ENCODE assay signal across 24 cellular contexts in the genomic region with DNA sequence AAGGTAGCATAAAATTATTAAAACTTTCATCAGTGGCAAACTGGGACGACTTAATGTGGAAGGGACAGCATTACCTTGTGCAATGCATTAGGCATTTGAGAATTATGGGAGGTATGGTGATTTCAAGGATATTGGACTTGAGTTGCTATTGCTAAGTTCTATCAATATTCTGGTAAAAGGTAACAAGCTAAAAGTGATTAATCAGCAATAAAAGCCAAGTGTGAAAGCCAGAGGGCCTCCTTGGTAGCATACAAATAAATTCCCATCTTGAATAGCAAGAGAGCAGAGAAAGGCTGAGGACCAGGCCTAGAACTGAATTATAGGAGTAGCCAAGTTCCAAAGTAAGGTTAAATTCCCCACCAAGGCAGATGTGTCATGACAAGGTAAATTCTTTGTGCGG.
A peak's percentile ranks its signal among the peaks of the same experiment; 100 is the strongest.
DNase-seq lines count a peak whose midpoint lies in the region; ATAC-seq, FAIRE-seq and TF ChIP-seq lines count a peak whose summit lies in the region.
"Had no signal": no experiment of that assay in that cellular context is flagged by ENCODE, and none has a peak within 500 bp of the region (broad histone marks: within the 10 kb centered on the region; RNA-seq: fewer than 3 reads in every experiment).

No MANE protein-coding gene starts in this region.

- BruUV-seq in HepG2 (replicated peaks; lab: Mats Ljungman, UMichigan) = no TSS peak
- BruUV-seq in K562 (replicated peaks; lab: Mats Ljungman, UMichigan) = no TSS peak

- FAIRE-seq in HepG2 (lab: Jason Lieb, UNC) (no peak), K562 (lab: Jason Lieb, UNC) (no peak)
- FAIRE-seq: GM12878, GM12892, GM18507 had no signal

- H3K36me3 ChIP-seq in HepG2 (replicated peaks in 1 of 2; ENCODE audit: control insufficient read depth in 1 of 2, insufficient read depth in 2 of 2, low read length in 2 of 2) (no peaks in the 10 kb centered on the region), right lobe of liver (no peaks in the 10 kb centered on the region), K562 (ENCODE audit: control insufficient read depth, insufficient read depth, low read length) (no peaks in the 10 kb centered on the region)
- H3K36me3 ChIP-seq: BE2C, BLaER1 had no signal

- no peak for TF ChIP-seq RAD21 in HepG2 (CRISPR knock-in tag; IDR thresholded peaks at IDR 0.05)
- TF ChIP-seq RAD21 in K562 (CRISPR knock-in tag; conservative IDR thresholded peaks at IDR 0.05 in 1 of 2, IDR thresholded peaks at IDR 0.05 in 1 of 2) = no peak

- ATAC-seq in HepG2 = no peak
- no peak for ATAC-seq in right lobe of liver
- ATAC-seq in K562 = no peak
- ATAC-seq: GM12878 had no signal

- H2AFZ ChIP-seq in HepG2 (ENCODE audit: low read length) = no peak overlapping the region
- no peak overlapping the region for H2AFZ ChIP-seq in K562 (ENCODE audit: low read depth, low read length)

- CTCF ChIA-PET in HepG2 (lab: Yijun Ruan, JAX; ENCODE audit: low intra/inter-chr PET ratio, low total read pairs) = no interaction called here
- CTCF ChIA-PET in K562 (lab: Yijun Ruan, JAX; ENCODE audit: low intra/inter-chr PET ratio) = no interaction called here

- H3K4me1 ChIP-seq in HepG2 (ENCODE audit: insufficient read depth, low read length) (no peaks in the 10 kb centered on the region), right lobe of liver (no peaks in the 10 kb centered on the region), K562 (replicated peaks in 1 of 2; ENCODE audit: control insufficient read depth in 2 of 2, insufficient read depth in 2 of 2, low read length in 2 of 2) (no peaks in the 10 kb centered on the region)
- H3K4me1 ChIP-seq: BE2C, BLaER1 had no signal

- no peak for TF ChIP-seq POLR2A in HepG2 (IDR thresholded peaks at IDR 0.05; ENCODE audit: insufficient read depth in 1 of 2, low read depth in 2 of 2, low read length in 2 of 2)
- no peak for TF ChIP-seq POLR2A in right lobe of liver (IDR thresholded peaks at IDR 0.05)
- TF ChIP-seq POLR2A in K562 (conservative IDR thresholded peaks at IDR 0.05) = no peak

- H3K27ac ChIP-seq in HepG2 (ENCODE audit: extremely low read length, insufficient read depth, low read length) (no peak overlapping the region), right lobe of liver (no peak overlapping the region), K562 (ENCODE audit: extremely low read depth, low read depth, low read length) (no peak overlapping the region)
- H3K27ac ChIP-seq: 22Rv1, BLaER1 had no signal

- H3K27me3 ChIP-seq in HepG2 (ENCODE audit: control insufficient read depth in 1 of 2, insufficient read depth in 2 of 2, low read length in 2 of 2) (no peaks in the 10 kb centered on the region), right lobe of liver (no peaks in the 10 kb centered on the region), K562 (ENCODE audit: control insufficient read depth in 2 of 2, insufficient read depth in 2 of 2, low read length in 2 of 2) (no peaks in the 10 kb centered on the region)
- H3K27me3 ChIP-seq: BE2C, BLaER1 had no signal

- H3K9ac ChIP-seq in HepG2 (ENCODE audit: insufficient read depth, low read depth, low read length) = no peak overlapping the region
- H3K9ac ChIP-seq in K562 (ENCODE audit: insufficient read depth in 1 of 2, low read depth in 2 of 2, low read length in 2 of 2) = no peak overlapping the region
- H3K9ac ChIP-seq: BLaER1 had no signal

- no peaks in the 10 kb centered on the region for H3K9me1 ChIP-seq in K562 (ENCODE audit: control insufficient read depth, insufficient read depth, low read length)

- no peak for TF ChIP-seq CTCF in HepG2 (CRISPR knock-in tag; IDR thresholded peaks at IDR 0.05)
- TF ChIP-seq CTCF in right lobe of liver (IDR thresholded peaks at IDR 0.05) = no peak
- no peak for TF ChIP-seq CTCF in K562 (IDR thresholded peaks at IDR 0.05 in 2 of 3, conservative IDR thresholded peaks at IDR 0.05 in 1 of 3; ENCODE audit: insufficient read depth in 2 of 3, low read depth in 1 of 3, low read length in 3 of 3)

- WGBS in HepG2 (ENCODE audit: low lambda C conversion rate) = 34% methylated on average over 2 of the region's 2 CpGs
- WGBS in right lobe of liver (ENCODE audit: insufficient coverage, low coverage, low lambda C conversion rate, missing lambda C conversion rate) = 67% methylated on average over 2 of the region's 2 CpGs
- WGBS in K562 (ENCODE audit: insufficient coverage, low coverage, missing lambda C conversion rate) = 0% methylated on average over 2 of the region's 2 CpGs

- in situ Hi-C loops in HepG2 (cut with HindIII; ENCODE audit: extremely low pct_ligation_motif_present, low pct_unique_long_range_greater_than_20kb) (no loop called here), K562 (cut with MboI) (no loop called here)

- POLR2A ChIA-PET in HepG2 (lab: Yijun Ruan, JAX) (no interaction called here), K562 (lab: Yijun Ruan, JAX) (no interaction called here)

- TF ChIP-seq EP300 in HepG2 (IDR thresholded peaks at IDR 0.05; ENCODE audit: low read depth in 2 of 2, low read length in 2 of 2) = no peak
- TF ChIP-seq EP300 in HepG2 (CRISPR knock-in tag; IDR thresholded peaks at IDR 0.05; ENCODE audit: borderline replicate concordance) = no peak
- TF ChIP-seq EP300 in K562 (IDR thresholded peaks at IDR 0.05; ENCODE audit: low read length) = no peak

- H4K20me1 ChIP-seq in HepG2 (ENCODE audit: insufficient read depth, low read length) (no peaks in the 10 kb centered on the region), K562 (replicated peaks; ENCODE audit: control insufficient read depth, insufficient read depth, low read length) (no peaks in the 10 kb centered on the region)
- H4K20me1 ChIP-seq: BLaER1 had no signal

- no peak overlapping the region for H3K4me2 ChIP-seq in HepG2 (ENCODE audit: low read depth, low read length)
- H3K4me2 ChIP-seq in K562 (ENCODE audit: insufficient read depth, low read length) = no peak overlapping the region
- H3K4me2 ChIP-seq: BLaER1 had no signal

- H3K4me3 ChIP-seq in HepG2 (replicated peaks in 1 of 3; ENCODE audit: insufficient read depth in 1 of 3, low read depth in 2 of 3, low read length in 3 of 3) = no peak overlapping the region
- H3K4me3 ChIP-seq in right lobe of liver = no peak overlapping the region
- H3K4me3 ChIP-seq in K562 = no peak overlapping the region
- H3K4me3 ChIP-seq: BLaER1, GM12878 had no signal

- intact Hi-C loops in HepG2 (cut with micrococcal nuclease; ENCODE audit: unreplicated experiment) = no loop called here
- intact Hi-C loops in right lobe of liver (cut with DNase I) = no loop called here
- intact Hi-C loops in K562 (cut with micrococcal nuclease) = no loop called here

- H3K9me3 ChIP-seq in HepG2 (ENCODE audit: low read length) (no peaks in the 10 kb centered on the region), right lobe of liver (no peaks in the 10 kb centered on the region), K562 (replicated peaks; ENCODE audit: control insufficient read depth, insufficient read depth, low read depth, low read length) (no peaks in the 10 kb centered on the region)
- H3K9me3 ChIP-seq: BE2C, BLaER1 had no signal

- DNase-seq in HepG2 (ENCODE audit: low spot score) (no peak), right lobe of liver (no peak), K562 (ENCODE audit: extremely low read depth in 1 of 4, low spot score in 3 of 4) (no peak), NCI-H1092 treated with DMSO at 0.1 percent for 48 hours (lab: John Stamatoyannopoulos, UW) (no peak), amniotic stem cell (lab: John Stamatoyannopoulos, UW) (no peak)
- DNase-seq: ACHN; BE2C; C1 segment of cervical spinal cord; CD4-positive, alpha-beta memory T cell; CD4-positive, CD25-positive, alpha-beta regulatory T cell; CD8-positive, alpha-beta memory T cell; COR-L47; DMS 273 treated with DMSO at 0.1 percent for 48 hours; DMS153; DMS53; DMS79; DND-41; EL; GDM1 had no signal

- no peaks in the 10 kb centered on the region for H3K79me2 ChIP-seq in HepG2 (ENCODE audit: insufficient read depth, low read length)
- H3K79me2 ChIP-seq in K562 (ENCODE audit: control insufficient read depth, insufficient read depth, low read length) = no peaks in the 10 kb centered on the region

TF ChIP-seq in HepG2, 621 proteins besides CTCF, POLR2A, EP300 and RAD21:
- TF ChIP-seq MAFF (IDR thresholded peaks at IDR 0.05; ENCODE audit: low read depth, low read length) (peak; percentile 97), RBM22 (optimal IDR thresholded peaks at IDR 0.05; ENCODE audit: low read length) (no peak), MAFK (conservative IDR thresholded peaks at IDR 0.05 in 1 of 2, IDR thresholded peaks at IDR 0.05 in 1 of 2; ENCODE audit: low read length in 2 of 2) (peak; percentile 94 to 96)
- TF ChIP-seq, protein P1, sequence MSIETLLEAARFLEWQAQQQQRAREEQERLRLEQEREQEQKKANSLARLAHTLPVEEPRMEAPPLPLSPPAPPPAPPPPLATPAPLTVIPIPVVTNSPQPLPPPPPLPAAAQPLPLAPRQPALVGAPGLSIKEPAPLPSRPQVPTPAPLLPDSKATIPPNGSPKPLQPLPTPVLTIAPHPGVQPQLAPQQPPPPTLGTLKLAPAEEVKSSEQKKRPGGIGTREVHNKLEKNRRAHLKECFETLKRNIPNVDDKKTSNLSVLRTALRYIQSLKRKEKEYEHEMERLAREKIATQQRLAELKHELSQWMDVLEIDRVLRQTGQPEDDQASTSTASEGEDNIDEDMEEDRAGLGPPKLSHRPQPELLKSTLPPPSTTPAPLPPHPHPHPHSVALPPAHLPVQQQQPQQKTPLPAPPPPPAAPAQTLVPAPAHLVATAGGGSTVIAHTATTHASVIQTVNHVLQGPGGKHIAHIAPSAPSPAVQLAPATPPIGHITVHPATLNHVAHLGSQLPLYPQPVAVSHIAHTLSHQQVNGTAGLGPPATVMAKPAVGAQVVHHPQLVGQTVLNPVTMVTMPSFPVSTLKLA (IDR thresholded peaks at IDR 0.05) = no peak
TF ChIP-seq in HepG2: peak in this region for 2.

TF ChIP-seq in K562, 482 proteins besides CTCF, POLR2A, EP300 and RAD21 (continues in another document):
- no peak for TF ChIP-seq SRF (CRISPR knock-in tag; IDR thresholded peaks at IDR 0.05)
- no peak for TF ChIP-seq ZNF764 (CRISPR knock-in tag; IDR thresholded peaks at IDR 0.05; ENCODE audit: low read depth)
- no peak for TF ChIP-seq FOXM1 (IDR thresholded peaks at IDR 0.05; ENCODE audit: low read depth)
- no peak for TF ChIP-seq FOXM1 (CRISPR knock-in tag; IDR thresholded peaks at IDR 0.05; ENCODE audit: low read depth)
- TF ChIP-seq MBD2 (IDR thresholded peaks at IDR 0.05; ENCODE audit: borderline replicate concordance, low read depth) = no peak
- no peak for TF ChIP-seq TSC22D4 (tag; IDR thresholded peaks at IDR 0.05)
- TF ChIP-seq MAFF (IDR thresholded peaks at IDR 0.05; ENCODE audit: low read length) = peak; percentile 74
- no peak for TF ChIP-seq HMG20A (CRISPR knock-in tag; conservative IDR thresholded peaks at IDR 0.05)
- 0 out of 2 replicates have a peak, but pooled peaks have one; percentile 61 for TF ChIP-seq MAFG (tag; conservative IDR thresholded peaks at IDR 0.05)
- no peak for TF ChIP-seq SMARCA5 (IDR thresholded peaks at IDR 0.05)
- TF ChIP-seq C11orf30 (IDR thresholded peaks at IDR 0.05; ENCODE audit: low read depth) = peak; percentile 52; the same call in 1 of the 2 replicates
- TF ChIP-seq YY1 (IDR thresholded peaks at IDR 0.05; ENCODE audit: borderline replicate concordance in 1 of 3, control insufficient read depth in 1 of 3, extremely low read depth in 1 of 3, insufficient read depth in 3 of 3, insufficient read length in 1 of 3, insufficient replicate concordance in 2 of 3, low read depth in 1 of 3, low read length in 2 of 3) = no peak
